In the genomic region with DNA sequence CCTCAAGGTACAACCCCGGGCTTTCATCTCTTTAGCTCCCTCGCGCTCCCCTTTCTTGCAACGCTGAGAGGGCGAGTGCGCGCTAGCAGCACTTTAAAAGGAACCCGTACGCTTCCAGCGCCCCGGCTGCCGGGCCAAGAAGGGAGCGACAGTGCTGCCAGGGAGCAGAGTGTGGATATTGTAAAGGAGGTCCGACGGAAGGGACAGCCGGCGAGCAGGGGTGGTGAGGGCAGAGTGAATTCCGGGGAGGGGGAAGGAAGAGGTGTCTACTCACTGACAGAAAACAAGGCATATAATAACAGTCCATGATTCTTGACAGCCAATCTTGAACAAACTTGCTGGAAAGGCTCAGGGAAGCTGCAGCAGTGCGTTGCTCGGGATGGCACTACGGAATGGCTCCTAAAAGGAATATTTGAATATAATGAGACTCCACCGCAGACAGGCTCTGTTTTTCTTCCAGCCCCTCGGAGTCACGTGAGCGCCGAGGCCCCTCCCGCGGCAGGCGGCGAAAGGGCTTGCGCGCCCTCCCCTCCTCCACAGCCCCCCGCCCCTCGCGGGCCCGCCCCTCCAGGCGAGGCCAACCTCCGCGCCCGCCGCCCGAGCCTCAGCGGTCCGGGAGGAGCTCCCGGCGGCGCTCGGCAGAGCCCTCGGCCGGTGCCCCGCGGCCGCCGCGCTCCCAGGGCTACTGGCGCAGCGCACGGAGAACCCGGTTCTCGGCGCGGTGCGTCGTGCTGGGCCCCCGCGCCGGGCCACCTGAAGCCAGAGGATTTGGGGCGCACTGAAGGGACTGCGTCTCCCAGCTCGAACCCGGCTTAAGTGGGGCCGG, we compare ENCODE assay signal across 8 cellular contexts. TPM values are rescaled to one million over a fixed set of nuclear protein-coding genes. Genes with fewer than 3 reads are reported as not detected.
DNase-seq lines count a peak whose midpoint lies in the region; ATAC-seq and TF ChIP-seq lines count a peak whose summit lies in the region.

No MANE protein-coding gene starts in this region.

- H3K36me3 ChIP-seq in CD8-positive, alpha-beta T cell (ENCODE audit: insufficient read depth, low read length) = no peaks in the 10 kb centered on the region
- H3K36me3 ChIP-seq in lung (ENCODE audit: control insufficient read depth in 2 of 2, insufficient read depth in 2 of 2, low read length in 2 of 2) = peaks cover 0 to 3% of the 10 kb centered on the region in 2 donors

- DNase-seq in CD8-positive, alpha-beta T cell = no peak
- DNase-seq in HS-27A (ENCODE audit: low read depth) (peak; percentile 40), SW480 (ENCODE audit: low spot score) (peak; percentile 85), endothelial cell (ENCODE audit: low spot score) (peak; percentile 91), lung (ENCODE audit: low spot score) (peak; percentile 86), RKO (ENCODE audit: low spot score) (no peak)
- peak in 1 of 2 donors; percentile 18 for DNase-seq in stimulated activated naive CD8-positive, alpha-beta T cell treated with anti-CD3 and anti-CD28 coated beads, Interleukin-15, amount 100 ng/mL, for 72 hours

- peaks cover 75% of the 10 kb centered on the region for H3K27me3 Mint-ChIP-seq in CD8-positive, alpha-beta T cell (ENCODE audit: low read depth)
- H3K27me3 Mint-ChIP-seq in endothelial cell (ENCODE audit: unreplicated experiment) = peaks cover 30% of the 10 kb centered on the region
- H3K27me3 Mint-ChIP-seq in stimulated activated naive CD8-positive, alpha-beta T cell treated with anti-CD3 and anti-CD28 coated beads, Interleukin-15, amount 100 ng/mL, for 72 hours = peaks cover 93% of the 10 kb centered on the region

- H3K4me1 Mint-ChIP-seq in CD8-positive, alpha-beta T cell (ENCODE audit: low read depth) = peaks cover 35% of the 10 kb centered on the region
- peaks cover 58% of the 10 kb centered on the region for H3K4me1 Mint-ChIP-seq in endothelial cell (ENCODE audit: unreplicated experiment)
- peaks cover 47% of the 10 kb centered on the region for H3K4me1 Mint-ChIP-seq in stimulated activated naive CD8-positive, alpha-beta T cell treated with anti-CD3 and anti-CD28 coated beads, Interleukin-15, amount 100 ng/mL, for 72 hours

- no peak for ATAC-seq in CD8-positive, alpha-beta T cell
- ATAC-seq in lung (ENCODE audit: insufficient read depth, low FRiP score) = peak; percentile 84
- peak; percentile 43 for ATAC-seq in stimulated activated naive CD8-positive, alpha-beta T cell treated with anti-CD3 and anti-CD28 coated beads, Interleukin-15, amount 100 ng/mL, for 72 hours
- ATAC-seq in GM21737 (IDR thresholded peaks at IDR 0.05; ENCODE audit: unreplicated experiment) = no peak

- CTCF ChIA-PET in CD8-positive, alpha-beta T cell (lab: Charles Lee) = no interaction called here

- TF ChIP-seq CTCF in CD8-positive, alpha-beta T cell (IDR thresholded peaks at IDR 0.05) = no peak
- TF ChIP-seq CTCF in endothelial cell (IDR thresholded peaks at IDR 0.05; ENCODE audit: unreplicated experiment) (no peak), lung (IDR thresholded peaks at IDR 0.05; ENCODE audit: control extremely low read depth, extremely low read depth) (no peak)

- peaks cover 24% of the 10 kb centered on the region for H3K4me1 ChIP-seq in CD8-positive, alpha-beta T cell (ENCODE audit: insufficient read depth, low read length)
- H3K4me1 ChIP-seq in lung (ENCODE audit: control insufficient read depth in 2 of 2, insufficient read depth in 2 of 2, low read length in 2 of 2) = peaks cover 0 to 12% of the 10 kb centered on the region in 2 donors

- peaks cover 6% of the 10 kb centered on the region for H3K27me3 ChIP-seq in CD8-positive, alpha-beta T cell (ENCODE audit: insufficient read depth, low read length)
- no peaks in the 10 kb centered on the region for H3K27me3 ChIP-seq in lung (ENCODE audit: control insufficient read depth, insufficient read depth)

- H3K4me3 ChIP-seq in CD8-positive, alpha-beta T cell (ENCODE audit: low read depth, low read length) = no peak overlapping the region
- H3K4me3 ChIP-seq in lung = peak overlapping the region; percentile 57

- H3K27ac ChIP-seq in CD8-positive, alpha-beta T cell (ENCODE audit: low read depth, low read length) = no peak overlapping the region
- H3K27ac ChIP-seq in lung (ENCODE audit: low read depth in 1 of 2, low read length in 1 of 2) = peak overlapping the region; percentile 86 to 88

- no peak overlapping the region for H3K27ac Mint-ChIP-seq in CD8-positive, alpha-beta T cell
- H3K27ac Mint-ChIP-seq in endothelial cell (ENCODE audit: unreplicated experiment) = peak overlapping the region; percentile 96
- H3K27ac Mint-ChIP-seq in stimulated activated naive CD8-positive, alpha-beta T cell treated with anti-CD3 and anti-CD28 coated beads, Interleukin-15, amount 100 ng/mL, for 72 hours = no peak overlapping the region

- WGBS in lung, 2 donors = 1% methylated on average over 64 to 72 of the region's 72 CpGs

- POLR2A ChIA-PET in CD8-positive, alpha-beta T cell (lab: Charles Lee) = no interaction called here

- H3K4me3 Mint-ChIP-seq in CD8-positive, alpha-beta T cell = peak overlapping the region; percentile 72
- peak overlapping the region; percentile 99 for H3K4me3 Mint-ChIP-seq in endothelial cell (ENCODE audit: unreplicated experiment)
- H3K4me3 Mint-ChIP-seq in stimulated activated naive CD8-positive, alpha-beta T cell treated with anti-CD3 and anti-CD28 coated beads, Interleukin-15, amount 100 ng/mL, for 72 hours = peak overlapping the region; percentile 81 to 87

- intact Hi-C loops in CD8-positive, alpha-beta T cell (cut with DNase I, micrococcal nuclease) = no loop called here

- no peaks in the 10 kb centered on the region for H3K36me3 Mint-ChIP-seq in CD8-positive, alpha-beta T cell
- H3K36me3 Mint-ChIP-seq in endothelial cell (ENCODE audit: low read depth, unreplicated experiment) = peaks cover 59% of the 10 kb centered on the region

- no peaks in the 10 kb centered on the region for H3K9me3 Mint-ChIP-seq in CD8-positive, alpha-beta T cell
- no peaks in the 10 kb centered on the region for H3K9me3 Mint-ChIP-seq in endothelial cell (ENCODE audit: unreplicated experiment)
- H3K9me3 Mint-ChIP-seq in stimulated activated naive CD8-positive, alpha-beta T cell treated with anti-CD3 and anti-CD28 coated beads, Interleukin-15, amount 100 ng/mL, for 72 hours = no peaks in the 10 kb centered on the region

- H3K9me3 ChIP-seq in CD8-positive, alpha-beta T cell (ENCODE audit: low read length) = no peaks in the 10 kb centered on the region
- no peaks in the 10 kb centered on the region for H3K9me3 ChIP-seq in lung (ENCODE audit: control insufficient read depth in 2 of 2, insufficient read depth in 1 of 2, low read length in 1 of 2)

RNA-seq across cellular contexts. Expression of a gene that starts 3.4 kb away (rescaled TPM):
- not detected for total RNA-seq in CD8-positive, alpha-beta T cell
- 101 TPM for total RNA-seq in endothelial cell (ENCODE audit: unreplicated experiment)
- total RNA-seq in lung = 10 to 100 TPM; 13.3 to 39.0 TPM
- 10 to 100 TPM in 1 of 2 donors, 1 to 10 TPM in 1; 7.1 to 10.5 TPM for polyA plus RNA-seq in lung

Comparison
In these comparisons a context has a peak if more than half of its experiments do, and no peak if none do; other contexts are left out.
1. ATAC-seq: peak in lung (single experiment) and stimulated activated naive CD8-positive, alpha-beta T cell treated with anti-CD3 and anti-CD28 coated beads, Interleukin-15, amount 100 ng/mL, for 72 hours (single experiment); none in CD8-positive, alpha-beta T cell (single experiment) and GM21737 (single experiment).
2. DNase-seq: peak in HS-27A (single experiment), SW480 (single experiment), endothelial cell (single experiment) and lung (single experiment); none in CD8-positive, alpha-beta T cell (0 of 7) and RKO (single experiment).
3. RNA of a gene that starts 3.4 kb away (total RNA-seq): 101 TPM in endothelial cell (single experiment) and 13.3 to 39.0 TPM in lung; not detected in CD8-positive, alpha-beta T cell; every median in the first group is over 10 times any median in the second.
4. Peak in every context shown above with its lines, with median percentiles within 50 percentile points of each other: H3K4me3 Mint-ChIP-seq.